In genomic region chr12:24719293-24719721, GRCh38 we compare ENCODE assay signal across 9 cellular contexts.
DNase-seq lines count a peak whose midpoint lies in the region; ATAC-seq, FAIRE-seq and TF ChIP-seq lines count a peak whose summit lies in the region.
"Had no signal": no experiment of that assay in that cellular context is flagged by ENCODE, and none has a peak within 500 bp of the region (broad histone marks: within the 10 kb centered on the region; RNA-seq: fewer than 3 reads in every experiment).

No MANE protein-coding gene starts in this region.

- 49 to 59% (median 50%) methylated on average over 1 of the region's 1 CpG for WGBS in small intestine, 3 donors

- H3K27me3 ChIP-seq in small intestine (ENCODE audit: control insufficient read depth in 2 of 2, insufficient read depth in 2 of 2, low read length in 2 of 2) = no peaks in the 10 kb centered on the region
- H3K27me3 ChIP-seq: cardiac muscle cell had no signal

- no peaks in the 10 kb centered on the region for H3K36me3 ChIP-seq in small intestine (ENCODE audit: control insufficient read depth in 2 of 2, insufficient read depth in 2 of 2, low read length in 2 of 2)
- H3K36me3 ChIP-seq: cardiac muscle cell had no signal

- H3K4me3 ChIP-seq in cardiac fibroblast (replicated peaks in 1 of 2; ENCODE audit: low read depth in 2 of 2, low read length in 2 of 2) = no peak overlapping the region
- no peak overlapping the region for H3K4me3 ChIP-seq in small intestine (ENCODE audit: low read depth in 1 of 2, low read length in 2 of 2)
- H3K4me3 ChIP-seq: cardiac muscle cell had no signal

- no peak for FAIRE-seq in small intestine (lab: Jason Lieb, UNC)

- no peaks in the 10 kb centered on the region for H3K4me1 ChIP-seq in small intestine (ENCODE audit: control insufficient read depth in 2 of 2, insufficient read depth in 1 of 2, low read depth in 1 of 2, low read length in 1 of 2)

- no peak overlapping the region for H3K27ac ChIP-seq in small intestine (ENCODE audit: low read depth in 1 of 2, low read length in 1 of 2)
- H3K27ac ChIP-seq: cardiac muscle cell had no signal

- ATAC-seq in GM19468 (IDR thresholded peaks at IDR 0.05; ENCODE audit: extremely low read depth, unreplicated experiment) (peak; percentile 69), HG03575 (IDR thresholded peaks at IDR 0.05; ENCODE audit: extremely low read depth, insufficient number of reproducible peaks, low FRiP score, unreplicated experiment) (peak; percentile 84)

- in situ Hi-C loops in ACHN (cut with HindIII; ENCODE audit: low pct_ligation_motif_present, low pct_unique_long_range_greater_than_20kb, low sequenced_read_pairs) = no loop called here

- TF ChIP-seq CTCF in cardiac fibroblast (IDR thresholded peaks at IDR 0.05; ENCODE audit: low read depth, low read length) = no peak

- H3K9me3 ChIP-seq in small intestine (ENCODE audit: control insufficient read depth, low read depth) = no peaks in the 10 kb centered on the region

- DNase-seq in ACHN = peak; percentile 31
- peak; percentile 17 to 86 for DNase-seq in cardiac fibroblast (ENCODE audit: low read depth in 2 of 2)
- DNase-seq in stimulated activated CD8-positive, alpha-beta memory T cell treated with anti-CD3 and anti-CD28 coated beads, Interleukin-7, amount 100 ng/mL, for 48 hours (ENCODE audit: extremely low read depth in 1 of 2, low read depth in 1 of 2) = peak; percentile 47 to 61
- DNase-seq in dedifferentiated amniotic fluid mesenchymal stem cell (ENCODE audit: extremely low spot score) = no peak
- DNase-seq in NCI-H2196 treated with DMSO at 0.1 percent for 48 hours (lab: John Stamatoyannopoulos, UW; ENCODE audit: unreplicated experiment) = no peak
- DNase-seq in small intestine = no peak

Comparison
In these comparisons a context has a peak if more than half of its experiments do, and no peak if none do; other contexts are left out.
1. DNase-seq: peak in ACHN (single experiment), cardiac fibroblast (2 of 2) and stimulated activated CD8-positive, alpha-beta memory T cell treated with anti-CD3 and anti-CD28 coated beads, Interleukin-7, amount 100 ng/mL, for 48 hours (2 of 2); none in dedifferentiated amniotic fluid mesenchymal stem cell (single experiment), NCI-H2196 treated with DMSO at 0.1 percent for 48 hours (single experiment) and small intestine (single experiment).